ENCODE assay signal across 1 cellular context in genomic region chr1:230066466-230067404, GRCh38.
TF ChIP-seq lines count a peak whose summit lies in the region.

TSS of gene GALNT2 (plus strand) at chr1:230067238. CDS start at chr1:230067281, 43 bp downstream.

TF ChIP-seq in HepG2, 621 proteins besides CTCF, POLR2A, EP300 and RAD21 (continued from another document and continues in another):
- TF ChIP-seq MXD1 (CRISPR knock-in tag; IDR thresholded peaks at IDR 0.05) (no peak; the same call in 1 of the 2 replicates), ZNF530 (CRISPR knock-in tag; IDR thresholded peaks at IDR 0.05; ENCODE audit: low read depth) (no peak), FOSL1 (CRISPR knock-in tag; IDR thresholded peaks at IDR 0.05; ENCODE audit: borderline replicate concordance) (no peak), CSRNP1 (CRISPR knock-in tag; IDR thresholded peaks at IDR 0.05) (peak; percentile 70; the same call in 1 of the 2 replicates), ZNF205 (CRISPR knock-in tag; IDR thresholded peaks at IDR 0.05) (no peak), ARID3A (IDR thresholded peaks at IDR 0.05; ENCODE audit: low read depth, low read length) (no peak; the same call in 1 of the 2 replicates), ZNF503 (CRISPR knock-in tag; IDR thresholded peaks at IDR 0.05) (no peak), ZNF572 (CRISPR knock-in tag; IDR thresholded peaks at IDR 0.05) (no peak), MLX (CRISPR knock-in tag; IDR thresholded peaks at IDR 0.05) (peak; percentile 63; the same call in 1 of the 2 replicates), ZNF546 (CRISPR knock-in tag; conservative IDR thresholded peaks at IDR 0.05) (0 out of 2 replicates have a peak, but pooled peaks have one; percentile 14), ZNF30 (CRISPR knock-in tag; IDR thresholded peaks at IDR 0.05) (no peak), IRF2 (CRISPR knock-in tag; IDR thresholded peaks at IDR 0.05) (no peak), HOXD1 (CRISPR knock-in tag; IDR thresholded peaks at IDR 0.05) (peak; percentile 56; the same call in 1 of the 2 replicates), ZMAT3 (CRISPR knock-in tag; conservative IDR thresholded peaks at IDR 0.05) (no peak), PRDM15 (CRISPR knock-in tag; IDR thresholded peaks at IDR 0.05) (no peak), PITX1 (CRISPR knock-in tag; IDR thresholded peaks at IDR 0.05) (0 out of 2 replicates have a peak, but pooled peaks have one; percentile 28), ZSCAN25 (CRISPR knock-in tag; IDR thresholded peaks at IDR 0.05) (peak; percentile 93), ZNF225 (CRISPR knock-in tag; IDR thresholded peaks at IDR 0.05) (no peak), BHLHE40 (IDR thresholded peaks at IDR 0.05; ENCODE audit: low read length) (peak; percentile 80), ZSCAN9 (CRISPR knock-in tag; IDR thresholded peaks at IDR 0.05; ENCODE audit: borderline replicate concordance) (no peak), ZNF761 (CRISPR knock-in tag; conservative IDR thresholded peaks at IDR 0.05) (no peak), TFDP2 (CRISPR knock-in tag; IDR thresholded peaks at IDR 0.05) (no peak; the same call in 1 of the 2 replicates), ARHGAP35 (CRISPR knock-in tag; IDR thresholded peaks at IDR 0.05; ENCODE audit: borderline replicate concordance) (no peak), HIC2 (CRISPR knock-in tag; IDR thresholded peaks at IDR 0.05; ENCODE audit: low read depth) (no peak), SRSF4 (IDR thresholded peaks at IDR 0.05; ENCODE audit: low read depth, low read length, poor library complexity, severe bottlenecking) (no peak), GABPB1 (CRISPR knock-in tag; IDR thresholded peaks at IDR 0.05) (peak; percentile 76), ZBTB34 (CRISPR knock-in tag; IDR thresholded peaks at IDR 0.05) (no peak), CEBPB (IDR thresholded peaks at IDR 0.05; ENCODE audit: borderline replicate concordance, low read depth, low read length) (no peak), ZNF746 (CRISPR knock-in tag; IDR thresholded peaks at IDR 0.05) (no peak; the same call in none of the 2 replicates), NR2C2 (CRISPR knock-in tag; IDR thresholded peaks at IDR 0.05; ENCODE audit: borderline replicate concordance) (peak; percentile 88), ETS1 (CRISPR knock-in tag; IDR thresholded peaks at IDR 0.05) (0 out of 2 replicates have a peak, but pooled peaks have one; percentile 4), TAF1 (CRISPR knock-in tag; IDR thresholded peaks at IDR 0.05) (peak; percentile 34; the same call in 1 of the 2 replicates), THRA (CRISPR knock-in tag; IDR thresholded peaks at IDR 0.05; ENCODE audit: borderline replicate concordance) (no peak), RFX3 (CRISPR knock-in tag; IDR thresholded peaks at IDR 0.05) (no peak), ZFP36L2 (CRISPR knock-in tag; IDR thresholded peaks at IDR 0.05) (no peak), ZNF841 (CRISPR knock-in tag; IDR thresholded peaks at IDR 0.05; ENCODE audit: borderline replicate concordance) (no peak), ZNF513 (CRISPR knock-in tag; conservative IDR thresholded peaks at IDR 0.05) (no peak), HNRNPK (IDR thresholded peaks at IDR 0.05; ENCODE audit: low read depth, low read length, poor library complexity, severe bottlenecking) (peak; percentile 52), ZBTB3 (CRISPR knock-in tag; IDR thresholded peaks at IDR 0.05; ENCODE audit: borderline replicate concordance, low read depth) (no peak)
